ENCODE assay signal across 9 cellular contexts in genomic region chr2:201120500-201120899, GRCh38. TPM values are rescaled to one million over a fixed set of nuclear protein-coding genes. Genes with fewer than 3 reads are reported as not detected.
DNase-seq lines count a peak whose midpoint lies in the region; ATAC-seq and TF ChIP-seq lines count a peak whose summit lies in the region.
"Had no signal": no experiment of that assay in that cellular context is flagged by ENCODE, and none has a peak within 500 bp of the region (broad histone marks: within the 10 kb centered on the region; RNA-seq: fewer than 3 reads in every experiment).

No MANE protein-coding gene starts in this region.

- H3K9me3 ChIP-seq in lung (ENCODE audit: control insufficient read depth in 2 of 2, insufficient read depth in 1 of 2, low read length in 1 of 2): no peaks in the 10 kb centered on the region

- H3K27me3 ChIP-seq in lung (ENCODE audit: control insufficient read depth, insufficient read depth): no peaks in the 10 kb centered on the region

- H3K4me3 ChIP-seq in lung: peak overlapping the region; percentile 46

- H3K27me3 Mint-ChIP-seq in activated naive CD4-positive, alpha-beta T cell treated with anti-CD3 and anti-CD28 coated beads, Interleukin-2, amount 50 U/mL, for 24 hours: no peaks in the 10 kb centered on the region
- H3K27me3 Mint-ChIP-seq in activated naive CD8-positive, alpha-beta T cell treated with anti-CD3 and anti-CD28 coated beads, Interleukin-2, amount 10 ng/mL, durations not matched to agents 7 days and 5 days: no peaks in the 10 kb centered on the region
- H3K27me3 Mint-ChIP-seq in type B pancreatic cell: no peaks in the 10 kb centered on the region

- peak overlapping the region in 1 of 2 donors; percentile 88 for H3K27ac ChIP-seq in lung (ENCODE audit: low read depth in 1 of 2, low read length in 1 of 2)

- POLR2A ChIA-PET in activated naive CD8-positive, alpha-beta T cell treated with anti-CD3 and anti-CD28 coated beads, Interleukin-2, amount 10 ng/mL, durations not matched to agents 7 days and 5 days (lab: Charles Lee): interaction anchor here (0.6 to 1.9 kb wide), 8 partner anchors 8 to 256 kb away, joined by 3 to 11 read pairs (median 4); partner anchors contain the start of gene CLK1

- no peak for ATAC-seq in activated naive CD8-positive, alpha-beta T cell treated with anti-CD3 and anti-CD28 coated beads, Interleukin-2, amount 10 ng/mL, durations not matched to agents 7 days and 5 days (ENCODE audit: low read depth)
- no peak for ATAC-seq in lung (ENCODE audit: insufficient read depth, low FRiP score)

- DNase-seq in activated naive CD4-positive, alpha-beta T cell treated with anti-CD3 and anti-CD28 coated beads, Interleukin-2, amount 50 U/mL, for 16 hours: no peak
- DNase-seq in activated naive CD8-positive, alpha-beta T cell treated with anti-CD3 and anti-CD28 coated beads, Interleukin-2, amount 10 ng/mL, durations not matched to agents 7 days and 5 days: no peak
- DNase-seq in lung (ENCODE audit: low spot score) (no peak), type B pancreatic cell (ENCODE audit: extremely low spot score, unreplicated experiment) (no peak), D341Med (ENCODE audit: low spot score) (no peak), NCI-H146 (lab: John Stamatoyannopoulos, UW) (no peak)
- no peak for DNase-seq in effector CD8-positive, alpha-beta T cell (lab: John Stamatoyannopoulos, UW)
- DNase-seq: SW 1271 had no signal

- H3K9me3 Mint-ChIP-seq in activated naive CD4-positive, alpha-beta T cell treated with anti-CD3 and anti-CD28 coated beads, Interleukin-2, amount 50 U/mL, for 24 hours: no peaks in the 10 kb centered on the region
- no peaks in the 10 kb centered on the region for H3K9me3 Mint-ChIP-seq in activated naive CD8-positive, alpha-beta T cell treated with anti-CD3 and anti-CD28 coated beads, Interleukin-2, amount 10 ng/mL, durations not matched to agents 7 days and 5 days
- no peaks in the 10 kb centered on the region for H3K9me3 Mint-ChIP-seq in type B pancreatic cell

- peak overlapping the region; percentile 100 for H3K27ac Mint-ChIP-seq in activated naive CD4-positive, alpha-beta T cell treated with anti-CD3 and anti-CD28 coated beads, Interleukin-2, amount 50 U/mL, for 24 hours
- peak overlapping the region; percentile 99 for H3K27ac Mint-ChIP-seq in activated naive CD8-positive, alpha-beta T cell treated with anti-CD3 and anti-CD28 coated beads, Interleukin-2, amount 10 ng/mL, durations not matched to agents 7 days and 5 days
- H3K27ac Mint-ChIP-seq in type B pancreatic cell: no peak overlapping the region

- peaks cover 49% of the 10 kb centered on the region for H3K4me1 Mint-ChIP-seq in activated naive CD4-positive, alpha-beta T cell treated with anti-CD3 and anti-CD28 coated beads, Interleukin-2, amount 50 U/mL, for 24 hours
- H3K4me1 Mint-ChIP-seq in activated naive CD8-positive, alpha-beta T cell treated with anti-CD3 and anti-CD28 coated beads, Interleukin-2, amount 10 ng/mL, durations not matched to agents 7 days and 5 days: peaks cover 55% of the 10 kb centered on the region
- peaks cover 15% of the 10 kb centered on the region for H3K4me1 Mint-ChIP-seq in type B pancreatic cell (ENCODE audit: unreplicated experiment)

- H3K4me3 Mint-ChIP-seq in activated naive CD4-positive, alpha-beta T cell treated with anti-CD3 and anti-CD28 coated beads, Interleukin-2, amount 50 U/mL, for 24 hours: peak overlapping the region; percentile 96
- peak overlapping the region; percentile 89 for H3K4me3 Mint-ChIP-seq in activated naive CD8-positive, alpha-beta T cell treated with anti-CD3 and anti-CD28 coated beads, Interleukin-2, amount 10 ng/mL, durations not matched to agents 7 days and 5 days
- peak overlapping the region; percentile 53 for H3K4me3 Mint-ChIP-seq in type B pancreatic cell

- TF ChIP-seq CTCF in lung (IDR thresholded peaks at IDR 0.05; ENCODE audit: control extremely low read depth, extremely low read depth) (no peak), type B pancreatic cell (conservative IDR thresholded peaks at IDR 0.05) (no peak)

- peaks cover 0 to 3% of the 10 kb centered on the region in 2 donors for H3K36me3 ChIP-seq in lung (ENCODE audit: control insufficient read depth in 2 of 2, insufficient read depth in 2 of 2, low read length in 2 of 2)

- peaks cover 28% of the 10 kb centered on the region for H3K36me3 Mint-ChIP-seq in activated naive CD4-positive, alpha-beta T cell treated with anti-CD3 and anti-CD28 coated beads, Interleukin-2, amount 50 U/mL, for 24 hours
- peaks cover 16% of the 10 kb centered on the region for H3K36me3 Mint-ChIP-seq in activated naive CD8-positive, alpha-beta T cell treated with anti-CD3 and anti-CD28 coated beads, Interleukin-2, amount 10 ng/mL, durations not matched to agents 7 days and 5 days
- no peaks in the 10 kb centered on the region for H3K36me3 Mint-ChIP-seq in type B pancreatic cell

- peaks cover 8 to 11% of the 10 kb centered on the region in 2 donors for H3K4me1 ChIP-seq in lung (ENCODE audit: control insufficient read depth in 2 of 2, insufficient read depth in 2 of 2, low read length in 2 of 2)

RNA-seq across cellular contexts. Expression of gene CFLAR, which starts 4.5 kb away (rescaled TPM):
- total RNA-seq in activated naive CD8-positive, alpha-beta T cell treated with anti-CD3 and anti-CD28 coated beads, Interleukin-2, amount 10 ng/mL, durations not matched to agents 7 days and 5 days: 100 to 1,000 TPM; 139 to 140 TPM
- 100 to 1,000 TPM; 294 to 345 TPM for total RNA-seq in lung
- 100 to 1,000 TPM; 101 to 182 TPM for polyA plus RNA-seq in lung
- 26.5 and 58.5 TPM in 2 replicates for total RNA-seq in type B pancreatic cell (ENCODE audit: low replicate concordance)

RNA-seq across cellular contexts. Expression of gene NDUFB3, which starts 48.7 kb away (rescaled TPM):
- total RNA-seq in activated naive CD8-positive, alpha-beta T cell treated with anti-CD3 and anti-CD28 coated beads, Interleukin-2, amount 10 ng/mL, durations not matched to agents 7 days and 5 days: 100 to 1,000 TPM; 115 to 116 TPM
- total RNA-seq in lung (10 to 100 TPM; 46.2 to 71.5 TPM), type B pancreatic cell (ENCODE audit: low replicate concordance) (101 TPM in 2 replicates)
- 10 to 100 TPM; 86.7 to 87.5 TPM for polyA plus RNA-seq in lung

RNA-seq across cellular contexts. Expression of gene HYCC2, which starts 49.0 kb away (rescaled TPM):
- 10 to 100 TPM; 37.0 to 40.5 TPM for total RNA-seq in activated naive CD8-positive, alpha-beta T cell treated with anti-CD3 and anti-CD28 coated beads, Interleukin-2, amount 10 ng/mL, durations not matched to agents 7 days and 5 days
- total RNA-seq in lung: 10 to 100 TPM; 25.2 to 36.4 TPM
- 1 to 10 TPM; 5.7 to 6.7 TPM for polyA plus RNA-seq in lung
- total RNA-seq in type B pancreatic cell (ENCODE audit: low replicate concordance): 17.9 and 19.6 TPM in 2 replicates
